ENCODE assay signal across 8 cellular contexts in the genomic region with DNA sequence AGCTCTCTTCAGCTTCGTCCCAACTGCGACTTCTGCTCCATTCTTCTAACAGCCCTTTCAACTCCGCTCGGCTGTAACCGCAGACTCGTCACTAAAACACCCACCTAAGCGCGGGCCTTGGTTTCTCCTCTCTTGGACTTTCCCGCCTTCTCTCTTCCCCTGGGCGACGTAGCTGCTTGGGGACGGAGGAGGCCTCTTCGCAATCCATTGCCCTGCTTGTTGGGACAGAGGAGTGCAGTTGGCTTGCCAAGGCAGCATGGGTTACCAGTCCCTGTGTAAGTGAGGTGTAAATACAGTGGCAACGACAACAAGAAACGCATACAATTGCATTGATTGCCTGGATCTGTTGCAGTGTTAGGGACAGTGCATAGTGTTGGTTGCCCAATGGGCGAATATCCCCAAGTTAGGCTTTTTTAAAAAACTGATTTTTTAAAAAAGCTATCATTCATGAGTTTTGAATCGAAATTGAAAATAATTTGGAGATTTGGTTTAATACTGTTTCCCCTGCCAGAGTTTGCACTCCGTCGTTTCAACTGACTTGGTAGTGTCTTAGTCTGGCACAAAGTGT. TPM values are rescaled to one million over a fixed set of nuclear protein-coding genes. Genes with fewer than 3 reads are reported as not detected.
DNase-seq lines count a peak whose midpoint lies in the region; ATAC-seq, FAIRE-seq and TF ChIP-seq lines count a peak whose summit lies in the region.

No MANE protein-coding gene starts in this region.

- WGBS in adrenal gland, 4 donors, result 23 to 28% (median 24%) methylated on average over 18 to 19 of the region's 19 CpGs

- H3K36me3 ChIP-seq in adrenal gland (replicated peaks in 1 of 2) (no peaks in the 10 kb centered on the region), kidney (ENCODE audit: control insufficient read depth in 1 of 2, insufficient read depth in 2 of 2, low read length in 2 of 2) (peaks cover 1 to 3% of the 10 kb centered on the region in 2 donors)

- H3K4me1 ChIP-seq in adrenal gland (replicated peaks in 1 of 2) (peaks cover 7 to 19% of the 10 kb centered on the region in 2 donors), kidney (ENCODE audit: control insufficient read depth in 1 of 2, insufficient read depth in 1 of 2, low read depth in 1 of 2, low read length in 2 of 2) (peaks cover 2 to 7% of the 10 kb centered on the region in 2 donors)

- intact Hi-C loops in adrenal gland (cut with DNase I) (no loop called here), kidney (cut with DNase I) (no loop called here)

- H3K27ac ChIP-seq in adrenal gland (peak overlapping the region; percentile 42 to 97 (median 86)), kidney (ENCODE audit: low read depth in 2 of 2, low read length in 2 of 2) (peak overlapping the region; percentile 90 to 97)

- peak overlapping the region in 1 of 2 donors; percentile 82 for H3K9ac ChIP-seq in kidney (ENCODE audit: low read length in 2 of 2)

- peak; percentile 18 for ATAC-seq in GM18861 (IDR thresholded peaks at IDR 0.05; ENCODE audit: unreplicated experiment)
- peak; percentile 55 for ATAC-seq in HG03025 (IDR thresholded peaks at IDR 0.05; ENCODE audit: low FRiP score, unreplicated experiment)

- H3K4me3 ChIP-seq in adrenal gland (peak overlapping the region; percentile 47 to 74 (median 65)), kidney (ENCODE audit: low read length in 2 of 2) (peak overlapping the region; percentile 88 to 89)

- no peak for TF ChIP-seq POLR2A in adrenal gland (IDR thresholded peaks at IDR 0.05)

- no peaks in the 10 kb centered on the region for H3K27me3 ChIP-seq in adrenal gland

- FAIRE-seq in kidney (lab: Jason Lieb, UNC), result no peak

- no peaks in the 10 kb centered on the region for H3K9me3 ChIP-seq in adrenal gland (replicated peaks in 1 of 3)
- no peaks in the 10 kb centered on the region for H3K9me3 ChIP-seq in kidney (ENCODE audit: control insufficient read depth in 1 of 2, low read length in 2 of 2)

- TF ChIP-seq CTCF in adrenal gland (IDR thresholded peaks at IDR 0.05), result peak in 1 of 6 experiments; percentile 9
- no peak for TF ChIP-seq CTCF in kidney (IDR thresholded peaks at IDR 0.05; ENCODE audit: borderline replicate concordance, extremely low read depth, insufficient read depth)

- peak; percentile 44 for DNase-seq in SIG-M5 (lab: John Stamatoyannopoulos, UW)
- DNase-seq in adrenal gland, result no peak
- DNase-seq in kidney, result no peak
- peak; percentile 61 for DNase-seq in stimulated activated CD8-positive, alpha-beta memory T cell treated with anti-CD3 and anti-CD28 coated beads, Interleukin-12 subunit alpha, Interleukin-12 subunit beta, amount 100 ng/mL, for 24 hours (ENCODE audit: extremely low read depth)
- no peak for DNase-seq in ecto neural progenitor cell (ENCODE audit: low spot score)
- DNase-seq in NCI-H2107 treated with DMSO at 0.1 percent for 48 hours (lab: John Stamatoyannopoulos, UW; ENCODE audit: unreplicated experiment), result no peak

RNA-seq across cellular contexts. Expression of a gene that starts 0.5 kb away (rescaled TPM):
- total RNA-seq in adrenal gland (10 to 100 TPM; 50.6 to 90.3 (median 72.2) TPM), kidney (77.4 TPM)
- polyA plus RNA-seq in adrenal gland (100 to 1,000 TPM in 2 of 3 donors, 10 to 100 TPM in 1; 94.3 to 159 (median 146) TPM), kidney (ENCODE audit: insufficient read depth, low read depth, low replicate concordance) (39.5 TPM)

Comparison
In these comparisons a context has a peak if more than half of its experiments do, and no peak if none do; other contexts are left out.
1. DNase-seq: peak in SIG-M5 (single experiment) and stimulated activated CD8-positive, alpha-beta memory T cell treated with anti-CD3 and anti-CD28 coated beads, Interleukin-12 subunit alpha, Interleukin-12 subunit beta, amount 100 ng/mL, for 24 hours (single experiment); none in adrenal gland (0 of 7), kidney (single experiment), ecto neural progenitor cell (single experiment) and NCI-H2107 treated with DMSO at 0.1 percent for 48 hours (single experiment).